9 cellular contexts compared by ENCODE assay signal in genomic region chr17:79789943-79790804, GRCh38. TPM values are rescaled to one million over a fixed set of nuclear protein-coding genes. Genes with fewer than 3 reads are reported as not detected.
A peak's percentile ranks its signal among the peaks of the same experiment; 100 is the strongest.
DNase-seq lines count a peak whose midpoint lies in the region; ATAC-seq and TF ChIP-seq lines count a peak whose summit lies in the region.
"Had no signal": no experiment of that assay in that cellular context is flagged by ENCODE, and none has a peak within 500 bp of the region (broad histone marks: within the 10 kb centered on the region; RNA-seq: fewer than 3 reads in every experiment).

No MANE protein-coding gene starts in this region.

- H3K27me3 ChIP-seq in MM.1S (replicated peaks; ENCODE audit: insufficient read depth, low read length) = peaks cover 73% of the 10 kb centered on the region

- no peaks in the 10 kb centered on the region for H3K36me3 ChIP-seq in MM.1S (replicated peaks; ENCODE audit: insufficient read depth, low read length)

- DNase-seq in NCI-H2196 (lab: John Stamatoyannopoulos, UW; ENCODE audit: unreplicated experiment) = peak; percentile 54
- no peak for DNase-seq in NCI-H2196 treated with DMSO at 0.1 percent for 48 hours (lab: John Stamatoyannopoulos, UW; ENCODE audit: unreplicated experiment)
- no peak for DNase-seq in MM.1S
- no peak for DNase-seq in coronary artery (ENCODE audit: low spot score)
- DNase-seq in lung microvascular endothelial cell (ENCODE audit: low read depth in 2 of 2) = peak; percentile 47 to 56
- DNase-seq in immature natural killer cell = no peak
- DNase-seq: DND-41 had no signal

- peaks cover 22 to 54% (median 34%) of the 10 kb centered on the region in 3 donors for H3K27me3 Mint-ChIP-seq in immature natural killer cell (ENCODE audit: low read depth in 3 of 3)

- no peaks in the 10 kb centered on the region for H3K79me2 ChIP-seq in MM.1S (ENCODE audit: low read length)

- no peaks in the 10 kb centered on the region for H3K9me2 ChIP-seq in MM.1S (replicated peaks; ENCODE audit: insufficient read depth, low read length)

- peak; percentile 51 for TF ChIP-seq CTCF in MM.1S (IDR thresholded peaks at IDR 0.05; ENCODE audit: low read length)
- TF ChIP-seq CTCF in coronary artery (IDR thresholded peaks at IDR 0.05) = peak; percentile 74

- peaks cover 0 to 2% (median 0%) of the 10 kb centered on the region in 6 donors for H3K9me3 Mint-ChIP-seq in immature natural killer cell

- H3K9me3 ChIP-seq in MM.1S (replicated peaks; ENCODE audit: insufficient read depth, low read length) = no peaks in the 10 kb centered on the region

- H3K4me3 Mint-ChIP-seq in immature natural killer cell = no peak overlapping the region

- peaks cover 0 to 3% (median 3%) of the 10 kb centered on the region in 3 donors for H3K36me3 Mint-ChIP-seq in immature natural killer cell

- H3K4me1 ChIP-seq in MM.1S (ENCODE audit: low read length) = no peaks in the 10 kb centered on the region

- no peak for ATAC-seq in GM18519 (IDR thresholded peaks at IDR 0.05; ENCODE audit: low FRiP score, unreplicated experiment)
- no peak for ATAC-seq in HG03135 (IDR thresholded peaks at IDR 0.05; ENCODE audit: unreplicated experiment)

- no peaks in the 10 kb centered on the region for H3F3A ChIP-seq in MM.1S (ENCODE audit: insufficient read depth, low read length)

- no peak overlapping the region for H3K27ac Mint-ChIP-seq in immature natural killer cell

- H4K20me1 ChIP-seq in MM.1S (ENCODE audit: insufficient read depth, low read length) = no peaks in the 10 kb centered on the region

- H3K4me1 Mint-ChIP-seq in immature natural killer cell = peaks cover 0 to 4% of the 10 kb centered on the region in 2 donors

- H3K4me3 ChIP-seq in MM.1S (ENCODE audit: low read length) (no peak overlapping the region), coronary artery (peak overlapping the region; percentile 47)

- no peak overlapping the region for H3K27ac ChIP-seq in MM.1S (ENCODE audit: low read length)
- no peak overlapping the region for H3K27ac ChIP-seq in coronary artery

- H2AFZ ChIP-seq in MM.1S (ENCODE audit: low read length) = no peak overlapping the region

- H3K9ac ChIP-seq in MM.1S (ENCODE audit: low read length) = no peak overlapping the region

- no peak overlapping the region for H3K4me2 ChIP-seq in MM.1S (ENCODE audit: low read depth, low read length)

RNA-seq across cellular contexts. Expression of gene CBX8, which starts 6.7 kb away (rescaled TPM):
- total RNA-seq in lung microvascular endothelial cell = 1.3 and 2.0 TPM in 2 replicates
- 1 to 10 TPM in 2 of 3 donors, not detected in 1; 1.4 to 2.5 TPM for polyA plus RNA-seq in immature natural killer cell

RNA-seq across cellular contexts. Expression of gene CBX2, which starts 12.2 kb away (rescaled TPM):
- total RNA-seq in lung microvascular endothelial cell = 4.6 and 5.2 TPM in 2 replicates
- under 1 TPM in 1 of 3 donors, not detected in 2; 0.33 TPM for polyA plus RNA-seq in immature natural killer cell

RNA-seq across cellular contexts. Expression of gene CBX4, which starts 49.1 kb away (rescaled TPM):
- total RNA-seq in lung microvascular endothelial cell = 7.2 and 8.3 TPM in 2 replicates
- 1 to 10 TPM; 3.0 to 6.7 (median 4.9) TPM for polyA plus RNA-seq in immature natural killer cell

RNA-seq across cellular contexts. Expression of gene ENPP7, which starts 59.4 kb away (rescaled TPM):
- not detected in 2 replicates for total RNA-seq in lung microvascular endothelial cell
- under 1 TPM in 2 of 3 donors, not detected in 1; 0.16 to 0.22 TPM for polyA plus RNA-seq in immature natural killer cell

Comparison
In these comparisons a context has a peak if more than half of its experiments do, and no peak if none do; other contexts are left out.
1. DNase-seq: peak in NCI-H2196 (single experiment) and lung microvascular endothelial cell (2 of 2); none in NCI-H2196 treated with DMSO at 0.1 percent for 48 hours (single experiment), MM.1S (single experiment), coronary artery (single experiment) and immature natural killer cell (0 of 3).